26 cellular contexts compared by ENCODE assay signal in the genomic region with DNA sequence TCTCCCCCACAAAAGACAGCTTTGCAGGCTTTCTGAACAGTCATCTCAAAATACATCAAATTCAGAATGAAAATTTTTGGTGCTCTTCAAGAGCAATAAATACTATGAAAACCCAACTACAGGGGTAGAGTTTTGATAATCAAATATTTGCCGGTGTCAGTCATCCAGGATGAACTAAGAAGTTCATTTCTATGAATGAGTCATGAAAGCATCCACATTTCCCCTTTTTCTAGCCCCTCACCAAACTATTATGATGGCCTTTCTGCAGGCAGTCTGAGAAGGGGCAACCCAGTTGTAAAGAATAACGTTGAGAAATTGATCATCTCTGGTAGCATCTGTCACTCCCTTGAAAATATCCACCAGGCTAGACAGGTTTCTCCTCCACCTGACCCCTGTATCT. TPM values are rescaled to one million over a fixed set of nuclear protein-coding genes. Genes with fewer than 3 reads are reported as not detected.
DNase-seq lines count a peak whose midpoint lies in the region; ATAC-seq and TF ChIP-seq lines count a peak whose summit lies in the region.
"Had no signal": no experiment of that assay in that cellular context is flagged by ENCODE, and none has a peak within 500 bp of the region (broad histone marks: within the 10 kb centered on the region; RNA-seq: fewer than 3 reads in every experiment).

No MANE protein-coding gene starts in this region.

- no peak for TF ChIP-seq CTCF in CD4-positive, alpha-beta T cell (IDR thresholded peaks at IDR 0.05)
- no peak for TF ChIP-seq CTCF in GM12865 (IDR thresholded peaks at IDR 0.05; ENCODE audit: insufficient read depth, low read depth, low read length, missing control alignments)
- no peak for TF ChIP-seq CTCF in natural killer cell (IDR thresholded peaks at IDR 0.05)

- no peak overlapping the region for H3K4me3 ChIP-seq in GM12865 (ENCODE audit: low read depth, low read length)
- H3K4me3 ChIP-seq in SJCRH30: no peak overlapping the region
- H3K4me3 ChIP-seq: breast epithelium, colonic mucosa, transverse colon had no signal

- POLR2A ChIA-PET in CD4-positive, alpha-beta T cell (lab: Charles Lee): no interaction called here
- POLR2A ChIA-PET in activated CD4-positive, alpha-beta memory T cell treated with anti-CD3 and anti-CD28 coated beads, Interleukin-2, amount 10 ng/mL, durations not matched to agents 7 days and 5 days (lab: Charles Lee): no interaction called here

- no peak for ATAC-seq in CD4-positive, alpha-beta T cell (ENCODE audit: poor library complexity)
- ATAC-seq in natural killer cell: no peak
- ATAC-seq: activated CD4-positive, alpha-beta T cell treated with anti-CD3 and anti-CD28 coated beads for 36 hours; esophagus mucosa; HCT116; left ventricle myocardium superior; sciatic nerve had no signal

- no peak for DNase-seq in CD4-positive, alpha-beta T cell
- peak; percentile 56 for DNase-seq in GM12865 (ENCODE audit: low read depth)
- no peak for DNase-seq in activated CD4-positive, alpha-beta memory T cell treated with anti-CD3 and anti-CD28 coated beads, Interleukin-2, amount 10 ng/mL, durations not matched to agents 7 days and 5 days
- no peak for DNase-seq in natural killer cell
- no peak for DNase-seq in NCI-H2227 (lab: John Stamatoyannopoulos, UW; ENCODE audit: unreplicated experiment)
- DNase-seq in iPS-NIHi11 (ENCODE audit: low spot score): no peak
- DNase-seq in SJCRH30: no peak
- DNase-seq: activated CD4-positive, alpha-beta T cell treated with anti-CD3 and anti-CD28 coated beads for 36 hours; activated effector memory CD4-positive, alpha-beta T cell treated with anti-CD3 and anti-CD28 coated beads, Interleukin-2, amount 50 U/mL, for 16 hours; amniotic stem cell; colonic mucosa; COR-L47; foreskin melanocyte; GF-D8; hippocampal formation; Karpas-422; left ventricle myocardium superior; NCI-H510A treated with DMSO at 0.1 percent for 48 hours; transverse colon had no signal

- CTCF ChIA-PET in CD4-positive, alpha-beta T cell (lab: Charles Lee): no interaction called here
- CTCF ChIA-PET in activated CD4-positive, alpha-beta memory T cell treated with anti-CD3 and anti-CD28 coated beads, Interleukin-2, amount 10 ng/mL, durations not matched to agents 7 days and 5 days (lab: Charles Lee): no interaction called here

- no peaks in the 10 kb centered on the region for H3K9me3 Mint-ChIP-seq in CD4-positive, alpha-beta T cell
- H3K9me3 Mint-ChIP-seq in activated CD4-positive, alpha-beta memory T cell treated with anti-CD3 and anti-CD28 coated beads, Interleukin-2, amount 10 ng/mL, durations not matched to agents 7 days and 5 days: no peaks in the 10 kb centered on the region
- no peaks in the 10 kb centered on the region for H3K9me3 Mint-ChIP-seq in natural killer cell

- no peaks in the 10 kb centered on the region for H3K27me3 ChIP-seq in CD4-positive, alpha-beta T cell (ENCODE audit: control insufficient read depth, insufficient read depth, low read length)
- H3K27me3 ChIP-seq in SJCRH30: no peaks in the 10 kb centered on the region
- H3K27me3 ChIP-seq: breast epithelium, colonic mucosa, transverse colon had no signal

- peaks cover 28% of the 10 kb centered on the region for H3K4me1 Mint-ChIP-seq in CD4-positive, alpha-beta T cell (ENCODE audit: low read depth)
- peaks cover 31% of the 10 kb centered on the region for H3K4me1 Mint-ChIP-seq in activated CD4-positive, alpha-beta memory T cell treated with anti-CD3 and anti-CD28 coated beads, Interleukin-2, amount 10 ng/mL, durations not matched to agents 7 days and 5 days
- peaks cover 23 to 30% of the 10 kb centered on the region in 2 donors for H3K4me1 Mint-ChIP-seq in natural killer cell

- peak overlapping the region; percentile 57 for H3K27ac Mint-ChIP-seq in CD4-positive, alpha-beta T cell
- peak overlapping the region; percentile 19 for H3K27ac Mint-ChIP-seq in activated CD4-positive, alpha-beta memory T cell treated with anti-CD3 and anti-CD28 coated beads, Interleukin-2, amount 10 ng/mL, durations not matched to agents 7 days and 5 days
- H3K27ac Mint-ChIP-seq in natural killer cell: no peak overlapping the region
- H3K27ac Mint-ChIP-seq: activated CD4-positive, alpha-beta T cell treated with anti-CD3 and anti-CD28 coated beads for 36 hours had no signal

- H3K36me3 ChIP-seq in SJCRH30: peaks cover 3% of the 10 kb centered on the region; the same call in 1 of the 2 replicates
- H3K36me3 ChIP-seq: breast epithelium, colonic mucosa, transverse colon had no signal

- H3K9me3 ChIP-seq in CD4-positive, alpha-beta T cell (ENCODE audit: control insufficient read depth, low read length): no peaks in the 10 kb centered on the region
- H3K9me3 ChIP-seq in SJCRH30 (replicated peaks): no peaks in the 10 kb centered on the region
- H3K9me3 ChIP-seq: breast epithelium, colonic mucosa, transverse colon had no signal

- peak overlapping the region; percentile 45 for H3K4me3 Mint-ChIP-seq in CD4-positive, alpha-beta T cell
- no peak overlapping the region for H3K4me3 Mint-ChIP-seq in activated CD4-positive, alpha-beta memory T cell treated with anti-CD3 and anti-CD28 coated beads, Interleukin-2, amount 10 ng/mL, durations not matched to agents 7 days and 5 days
- H3K4me3 Mint-ChIP-seq in natural killer cell: peak overlapping the region; percentile 28
- H3K4me3 Mint-ChIP-seq: activated CD4-positive, alpha-beta T cell treated with anti-CD3 and anti-CD28 coated beads for 36 hours had no signal

- no peaks in the 10 kb centered on the region for H3K27me3 Mint-ChIP-seq in CD4-positive, alpha-beta T cell
- no peaks in the 10 kb centered on the region for H3K27me3 Mint-ChIP-seq in activated CD4-positive, alpha-beta memory T cell treated with anti-CD3 and anti-CD28 coated beads, Interleukin-2, amount 10 ng/mL, durations not matched to agents 7 days and 5 days
- H3K27me3 Mint-ChIP-seq in natural killer cell (ENCODE audit: low read depth in 2 of 2): no peaks in the 10 kb centered on the region
- H3K27me3 Mint-ChIP-seq: activated CD4-positive, alpha-beta T cell treated with anti-CD3 and anti-CD28 coated beads for 36 hours had no signal

- no peak overlapping the region for H3K27ac ChIP-seq in CD4-positive, alpha-beta T cell (ENCODE audit: low read depth, low read length)
- H3K27ac ChIP-seq in SJCRH30: no peak overlapping the region
- H3K27ac ChIP-seq: breast epithelium, colonic mucosa, transverse colon had no signal

- intact Hi-C loops in CD4-positive, alpha-beta T cell (cut with DNase I, micrococcal nuclease): no loop called here
- intact Hi-C loops in natural killer cell (cut with micrococcal nuclease): no loop called here

- peaks cover 6% of the 10 kb centered on the region; the same call in 1 of the 2 replicates for H3K4me1 ChIP-seq in SJCRH30

- H3K36me3 Mint-ChIP-seq in CD4-positive, alpha-beta T cell (ENCODE audit: low read depth): peaks cover 6% of the 10 kb centered on the region
- peaks cover 3% of the 10 kb centered on the region for H3K36me3 Mint-ChIP-seq in activated CD4-positive, alpha-beta memory T cell treated with anti-CD3 and anti-CD28 coated beads, Interleukin-2, amount 10 ng/mL, durations not matched to agents 7 days and 5 days (ENCODE audit: low read depth)
- no peaks in the 10 kb centered on the region for H3K36me3 Mint-ChIP-seq in natural killer cell

RNA-seq across cellular contexts. Expression of gene LPCAT4, which starts 3.1 kb away (rescaled TPM):
- total RNA-seq in CD4-positive, alpha-beta T cell: 10 to 100 TPM; 41.0 to 45.2 TPM
- 100 to 1,000 TPM; 109 to 117 TPM for total RNA-seq in activated CD4-positive, alpha-beta memory T cell treated with anti-CD3 and anti-CD28 coated beads, Interleukin-2, amount 10 ng/mL, durations not matched to agents 7 days and 5 days
- total RNA-seq in natural killer cell: 10 to 100 TPM; 42.1 to 50.1 (median 44.5) TPM
- total RNA-seq in SJCRH30 (2014; rRNA removed; shearing (Covaris generic)): 18.3 and 30.7 TPM in 2 replicates

RNA-seq across cellular contexts. Expression of gene NUTM1, which starts 27.0 kb away (rescaled TPM):
- not detected for total RNA-seq in CD4-positive, alpha-beta T cell
- total RNA-seq in activated CD4-positive, alpha-beta memory T cell treated with anti-CD3 and anti-CD28 coated beads, Interleukin-2, amount 10 ng/mL, durations not matched to agents 7 days and 5 days: not detected
- total RNA-seq in natural killer cell: not detected
- 0.04 TPM in 1 of 2 replicates, not detected in the other for total RNA-seq in SJCRH30 (2014; rRNA removed; shearing (Covaris generic))
- total RNA-seq: activated CD4-positive, alpha-beta T cell treated with anti-CD3 and anti-CD28 coated beads for 36 hours; breast epithelium; colonic mucosa; esophagus mucosa; left ventricle myocardium superior; mononuclear cell; posterior vena cava; sciatic nerve; T-helper 1 cell treated with Interleukin-12 subunit alpha and Interleukin-12 subunit beta and Interleukin-4 antibody, amounts not matched to agents 30 ng/mL and 1 ng/mL, for 36 hours; transverse colon had no signal

RNA-seq across cellular contexts. Expression of gene NOP10, which starts 27.2 kb away (rescaled TPM):
- total RNA-seq in CD4-positive, alpha-beta T cell: 10 to 100 TPM; 44.4 to 44.8 TPM
- total RNA-seq in activated CD4-positive, alpha-beta memory T cell treated with anti-CD3 and anti-CD28 coated beads, Interleukin-2, amount 10 ng/mL, durations not matched to agents 7 days and 5 days: 100 to 1,000 TPM; 170 to 183 TPM
- total RNA-seq in natural killer cell: 10 to 100 TPM; 56.6 to 69.9 (median 56.7) TPM
- 257 and 288 TPM in 2 replicates for total RNA-seq in SJCRH30 (2014; rRNA removed; shearing (Covaris generic))

RNA-seq across cellular contexts. Expression of gene SLC12A6, which starts 32.5 kb away (rescaled TPM):
- 10 to 100 TPM; 58.5 to 58.7 TPM for total RNA-seq in CD4-positive, alpha-beta T cell
- 10 to 100 TPM; 30.6 to 31.7 TPM for total RNA-seq in activated CD4-positive, alpha-beta memory T cell treated with anti-CD3 and anti-CD28 coated beads, Interleukin-2, amount 10 ng/mL, durations not matched to agents 7 days and 5 days
- total RNA-seq in natural killer cell: 10 to 100 TPM; 56.1 to 82.9 (median 79.5) TPM
- 9.3 and 10.7 TPM in 2 replicates for total RNA-seq in SJCRH30 (2014; rRNA removed; shearing (Covaris generic))

Comparison
In these comparisons a context has a peak if more than half of its experiments do, and no peak if none do; other contexts are left out.
1. H3K27ac Mint-ChIP-seq: peak in CD4-positive, alpha-beta T cell (single experiment) and activated CD4-positive, alpha-beta memory T cell treated with anti-CD3 and anti-CD28 coated beads, Interleukin-2, amount 10 ng/mL, durations not matched to agents 7 days and 5 days (single experiment); none in natural killer cell (0 of 2).